1 cellular context compared by ENCODE assay signal in the genomic region with DNA sequence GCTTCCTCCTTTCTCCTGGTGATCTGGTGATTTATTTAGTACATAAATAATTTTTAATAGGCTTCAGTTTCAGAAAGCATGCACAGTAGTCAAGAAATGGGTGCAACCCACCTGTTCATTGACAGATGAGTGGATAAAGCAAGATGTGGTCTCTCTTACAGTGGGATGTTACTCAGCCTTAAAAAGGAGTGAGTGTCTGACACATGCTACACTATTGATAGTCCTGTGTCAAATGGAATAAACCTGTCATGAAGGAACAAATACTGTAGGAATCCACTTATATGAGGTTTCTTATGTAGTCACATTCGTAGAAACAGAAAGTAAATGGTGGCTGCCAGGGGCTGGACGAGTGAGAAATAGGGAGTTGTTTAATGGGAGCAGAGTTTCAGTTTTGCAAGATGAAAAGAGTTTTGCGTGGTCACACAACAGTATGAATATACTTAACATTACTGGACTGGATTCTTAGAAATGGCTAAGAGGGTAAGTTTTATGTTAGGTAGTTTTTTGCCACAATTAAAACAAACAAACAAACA.
TF ChIP-seq lines count a peak whose summit lies in the region.

No MANE protein-coding gene starts in this region.

TF ChIP-seq in K562, 482 proteins besides CTCF, POLR2A, EP300 and RAD21 (continued from another document):
- TF ChIP-seq, protein P1, sequence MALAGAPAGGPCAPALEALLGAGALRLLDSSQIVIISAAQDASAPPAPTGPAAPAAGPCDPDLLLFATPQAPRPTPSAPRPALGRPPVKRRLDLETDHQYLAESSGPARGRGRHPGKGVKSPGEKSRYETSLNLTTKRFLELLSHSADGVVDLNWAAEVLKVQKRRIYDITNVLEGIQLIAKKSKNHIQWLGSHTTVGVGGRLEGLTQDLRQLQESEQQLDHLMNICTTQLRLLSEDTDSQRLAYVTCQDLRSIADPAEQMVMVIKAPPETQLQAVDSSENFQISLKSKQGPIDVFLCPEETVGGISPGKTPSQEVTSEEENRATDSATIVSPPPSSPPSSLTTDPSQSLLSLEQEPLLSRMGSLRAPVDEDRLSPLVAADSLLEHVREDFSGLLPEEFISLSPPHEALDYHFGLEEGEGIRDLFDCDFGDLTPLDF (CRISPR knock-in tag; IDR thresholded peaks at IDR 0.05): no peak
- no peak for TF ChIP-seq E2F3 (CRISPR knock-in tag; IDR thresholded peaks at IDR 0.05)
- TF ChIP-seq ZNF76 (CRISPR knock-in tag; IDR thresholded peaks at IDR 0.05; ENCODE audit: borderline replicate concordance): no peak
- TF ChIP-seq, protein P2, sequence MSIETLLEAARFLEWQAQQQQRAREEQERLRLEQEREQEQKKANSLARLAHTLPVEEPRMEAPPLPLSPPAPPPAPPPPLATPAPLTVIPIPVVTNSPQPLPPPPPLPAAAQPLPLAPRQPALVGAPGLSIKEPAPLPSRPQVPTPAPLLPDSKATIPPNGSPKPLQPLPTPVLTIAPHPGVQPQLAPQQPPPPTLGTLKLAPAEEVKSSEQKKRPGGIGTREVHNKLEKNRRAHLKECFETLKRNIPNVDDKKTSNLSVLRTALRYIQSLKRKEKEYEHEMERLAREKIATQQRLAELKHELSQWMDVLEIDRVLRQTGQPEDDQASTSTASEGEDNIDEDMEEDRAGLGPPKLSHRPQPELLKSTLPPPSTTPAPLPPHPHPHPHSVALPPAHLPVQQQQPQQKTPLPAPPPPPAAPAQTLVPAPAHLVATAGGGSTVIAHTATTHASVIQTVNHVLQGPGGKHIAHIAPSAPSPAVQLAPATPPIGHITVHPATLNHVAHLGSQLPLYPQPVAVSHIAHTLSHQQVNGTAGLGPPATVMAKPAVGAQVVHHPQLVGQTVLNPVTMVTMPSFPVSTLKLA (conservative IDR thresholded peaks at IDR 0.05): no peak
- TF ChIP-seq ZNF766 (CRISPR knock-in tag; conservative IDR thresholded peaks at IDR 0.05): peak; percentile 34; the same call in 1 of the 2 replicates
- no peak for TF ChIP-seq ZBED1 (IDR thresholded peaks at IDR 0.05)
- TF ChIP-seq FUS (optimal IDR thresholded peaks at IDR 0.05; ENCODE audit: low read depth, low read length): no peak
TF ChIP-seq in K562: peak in this region for 1.
